23 cellular contexts compared by ENCODE assay signal in the genomic region with DNA sequence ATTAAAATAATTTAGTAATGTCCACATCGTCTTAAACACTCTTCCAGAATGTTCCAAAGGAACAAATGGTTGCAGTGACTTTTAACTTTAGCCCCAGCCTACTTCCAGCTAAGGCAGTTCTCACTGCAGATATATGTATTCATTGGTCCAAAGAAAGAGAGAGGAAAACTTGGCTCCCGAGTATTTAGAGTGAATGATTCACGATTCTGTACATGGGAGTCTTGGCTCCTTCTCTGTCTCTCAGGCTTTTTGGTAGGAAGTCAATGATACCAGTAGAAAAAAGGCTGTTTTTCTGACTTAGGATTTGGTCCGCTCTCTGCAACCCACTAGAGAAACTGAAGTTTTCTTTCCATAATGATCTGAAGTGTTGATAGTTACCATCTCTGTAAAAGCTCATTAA.
"Had no signal": no experiment of that assay in that cellular context is flagged by ENCODE, and none has a peak within 500 bp of the region (broad histone marks: within the 10 kb centered on the region; RNA-seq: fewer than 3 reads in every experiment).

No MANE protein-coding gene starts in this region.

- DNase-seq: activated CD4-positive, alpha-beta memory T cell treated with anti-CD3 and anti-CD28 coated beads for 36 hours; activated CD8-positive, alpha-beta memory T cell treated with anti-CD3 and anti-CD28 coated beads, Interleukin-2, amount 10 ng/mL, durations not matched to agents 7 days and 5 days; activated effector memory CD4-positive, alpha-beta T cell treated with Interleukin-2 at 50 U/mL for 16 hours; activated naive CD4-positive, alpha-beta T cell treated with anti-CD3 and anti-CD28 coated beads, Interleukin-2, amount 50 U/mL, for 16 hours; activated T-cell treated with anti-CD3 and anti-CD28 coated beads, Interleukin-2, amount 50 U/mL, for 24 hours; body of pancreas; cerebellar nuclear complex; endodermal cell; left ventricle myocardium inferior; occipital lobe; right cardiac atrium; SK-N-SH; stimulated activated CD4-positive, alpha-beta T cell treated with anti-CD3 and anti-CD28 coated beads, Interleukin-15, amount 100 ng/mL, for 24 hours; stimulated activated CD4-positive, alpha-beta T cell treated with anti-CD3 and anti-CD28 coated beads, Interleukin-4, amount 100 ng/mL, for 1 hour; stimulated activated naive CD8-positive, alpha-beta T cell treated with anti-CD3 and anti-CD28 coated beads, Interleukin-15, Interleukin-2, amounts not matched to agents 100 U/mL and 50 U/mL, for 24 hours; T-helper 1 cell; upper lobe of right lung had no signal

- H3K4me1 Mint-ChIP-seq: activated CD8-positive, alpha-beta memory T cell treated with anti-CD3 and anti-CD28 coated beads, Interleukin-2, amount 10 ng/mL, durations not matched to agents 7 days and 5 days had no signal

- H3K9me3 Mint-ChIP-seq: activated CD4-positive, alpha-beta memory T cell treated with anti-CD3 and anti-CD28 coated beads for 36 hours; activated T-cell treated with anti-CD3 and anti-CD28 coated beads, Interleukin-2, amount 50 U/mL, for 24 hours; dendritic cell treated with granulocyte-macrophage colony-stimulating factor and Interleukin-4, amounts not matched to agents 40 ng/mL and 50 ng/mL, for 4 days; endodermal cell; natural killer cell treated with Interleukin-12 subunit alpha and Interleukin-12 subunit beta and Interleukin-15 and Interleukin-18, amount 100 ng/mL, for 72 hours had no signal

- H3K9me3 ChIP-seq: body of pancreas, left ventricle myocardium inferior, prostate gland, SK-N-SH, suprapubic skin, upper lobe of right lung had no signal

- H3K4me2 ChIP-seq: SK-N-SH had no signal

- H3K27me3 Mint-ChIP-seq: activated CD4-positive, alpha-beta memory T cell treated with anti-CD3 and anti-CD28 coated beads for 36 hours; activated CD8-positive, alpha-beta memory T cell treated with anti-CD3 and anti-CD28 coated beads, Interleukin-2, amount 10 ng/mL, durations not matched to agents 7 days and 5 days; activated T-cell treated with anti-CD3 and anti-CD28 coated beads, Interleukin-2, amount 50 U/mL, for 24 hours; dendritic cell treated with granulocyte-macrophage colony-stimulating factor and Interleukin-4, amounts not matched to agents 40 ng/mL and 50 ng/mL, for 4 days; memory B cell; natural killer cell treated with Interleukin-12 subunit alpha and Interleukin-12 subunit beta and Interleukin-15 and Interleukin-18, amount 100 ng/mL, for 72 hours had no signal

- H3K4me3 ChIP-seq: body of pancreas, left ventricle myocardium inferior, prostate gland, skin epidermis, suprapubic skin, upper lobe of right lung had no signal

- H3K27ac ChIP-seq: body of pancreas, left ventricle myocardium inferior, prostate gland, suprapubic skin, upper lobe of right lung had no signal

- H3K27ac Mint-ChIP-seq: activated CD4-positive, alpha-beta memory T cell treated with anti-CD3 and anti-CD28 coated beads for 36 hours; activated CD8-positive, alpha-beta memory T cell treated with anti-CD3 and anti-CD28 coated beads, Interleukin-2, amount 10 ng/mL, durations not matched to agents 7 days and 5 days; dendritic cell treated with granulocyte-macrophage colony-stimulating factor and Interleukin-4, amounts not matched to agents 40 ng/mL and 50 ng/mL, for 4 days; endodermal cell; memory B cell; natural killer cell treated with Interleukin-12 subunit alpha and Interleukin-12 subunit beta and Interleukin-15 and Interleukin-18, amount 100 ng/mL, for 72 hours had no signal

- H3K27me3 ChIP-seq: body of pancreas, suprapubic skin, upper lobe of right lung had no signal

- H3K4me1 ChIP-seq: body of pancreas, prostate gland, suprapubic skin, upper lobe of right lung had no signal

- H3K36me3 ChIP-seq: left ventricle myocardium inferior, prostate gland, suprapubic skin, upper lobe of right lung had no signal

- ATAC-seq: activated CD8-positive, alpha-beta memory T cell treated with anti-CD3 and anti-CD28 coated beads, Interleukin-2, amount 10 ng/mL, durations not matched to agents 7 days and 5 days; body of pancreas; natural killer cell treated with Interleukin-12 subunit alpha and Interleukin-12 subunit beta and Interleukin-15 and Interleukin-18, amount 100 ng/mL, for 72 hours; stimulated activated naive CD8-positive, alpha-beta T cell treated with anti-CD3 and anti-CD28 coated beads, Interleukin-15, Interleukin-2, amounts not matched to agents 100 U/mL and 50 U/mL, for 24 hours; upper lobe of right lung had no signal

- H3K4me3 Mint-ChIP-seq: activated CD4-positive, alpha-beta memory T cell treated with anti-CD3 and anti-CD28 coated beads for 36 hours; activated CD8-positive, alpha-beta memory T cell treated with anti-CD3 and anti-CD28 coated beads, Interleukin-2, amount 10 ng/mL, durations not matched to agents 7 days and 5 days; activated T-cell treated with anti-CD3 and anti-CD28 coated beads, Interleukin-2, amount 50 U/mL, for 24 hours; dendritic cell treated with granulocyte-macrophage colony-stimulating factor and Interleukin-4, amounts not matched to agents 40 ng/mL and 50 ng/mL, for 4 days; endodermal cell; memory B cell; natural killer cell treated with Interleukin-12 subunit alpha and Interleukin-12 subunit beta and Interleukin-15 and Interleukin-18, amount 100 ng/mL, for 72 hours had no signal
